ENCODE assay signal across 18 cellular contexts in the genomic region with DNA sequence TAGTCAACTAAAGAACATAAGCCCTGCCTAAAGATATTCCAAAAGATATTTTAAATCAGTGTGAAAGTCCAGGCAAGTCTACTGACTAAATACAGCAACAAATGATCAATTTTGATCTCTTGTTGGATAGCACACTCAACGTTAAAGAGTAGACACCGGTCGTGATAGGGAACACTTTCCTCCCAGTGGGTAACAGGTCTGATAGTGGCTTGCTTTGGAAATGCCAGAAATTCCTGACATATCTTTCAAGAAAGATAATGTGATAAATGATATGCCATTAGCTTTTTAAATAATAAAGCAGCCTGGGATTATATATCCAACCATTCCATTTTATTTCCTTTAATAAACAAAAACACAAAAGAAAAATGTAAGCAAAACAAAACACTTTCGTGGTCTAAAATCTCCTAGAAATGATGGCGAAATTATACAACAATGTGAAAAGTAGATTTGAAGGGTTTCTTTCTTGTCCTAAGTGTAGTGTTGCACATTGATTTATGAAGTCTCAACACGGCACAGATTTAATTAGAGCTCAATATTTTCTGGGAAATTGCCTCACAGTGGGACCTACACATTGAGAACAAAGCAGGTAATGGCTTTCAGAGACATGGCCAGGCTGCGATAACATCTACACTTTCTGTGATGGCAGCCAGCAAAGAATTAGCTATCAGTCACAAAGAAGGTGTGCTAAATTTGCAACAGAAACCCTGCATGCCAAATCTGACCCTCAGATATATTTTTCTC.
A peak's percentile ranks its signal among the peaks of the same experiment; 100 is the strongest.
DNase-seq lines count a peak whose midpoint lies in the region; ATAC-seq, FAIRE-seq and TF ChIP-seq lines count a peak whose summit lies in the region.
"Had no signal": no experiment of that assay in that cellular context is flagged by ENCODE, and none has a peak within 500 bp of the region (broad histone marks: within the 10 kb centered on the region; RNA-seq: fewer than 3 reads in every experiment).

No MANE protein-coding gene starts in this region.

- H3K4me3 Mint-ChIP-seq in astrocyte (ENCODE audit: unreplicated experiment) (no peak overlapping the region), mesothelial cell of epicardium (no peak overlapping the region)
- H3K4me3 Mint-ChIP-seq: dendritic cell treated with granulocyte-macrophage colony-stimulating factor and Interleukin-4, amounts not matched to agents 40 ng/mL and 50 ng/mL, for 4 days had no signal

- H3K4me3 ChIP-seq in astrocyte (ENCODE audit: insufficient read depth, low read depth, low read length) (no peak overlapping the region), esophagus muscularis mucosa (no peak overlapping the region), tibial nerve (no peak overlapping the region)
- H3K4me3 ChIP-seq: left lung had no signal

- intact Hi-C loops in esophagus muscularis mucosa (cut with DNase I), result no loop called here

- DNase-seq in COR-L47 (lab: John Stamatoyannopoulos, UW), result peak; percentile 41
- DNase-seq in astrocyte (ENCODE audit: low read depth), result peak; percentile 26
- DNase-seq in mesothelial cell of epicardium (ENCODE audit: low spot score in 2 of 2, unreplicated experiment in 2 of 2), result no peak
- no peak for DNase-seq in esophagus muscularis mucosa (ENCODE audit: extremely low spot score)
- DNase-seq in activated naive CD4-positive, alpha-beta T cell (lab: John Stamatoyannopoulos, UW), result no peak
- DNase-seq in tibial nerve (ENCODE audit: low spot score in 2 of 2), result no peak
- DNase-seq: activated CD4-positive, CD25-positive, alpha-beta regulatory T cell treated with anti-CD3 and anti-CD28 coated beads, Interleukin-2, amount 50 U/mL, for 72 hours; DMS79; foreskin melanocyte; left lung; NCI-H748 treated with DMSO at 0.1 percent for 48 hours; PC-3; T1000 had no signal

- no peaks in the 10 kb centered on the region for H4K20me1 ChIP-seq in astrocyte (ENCODE audit: insufficient read depth, low read length)

- H3K36me3 Mint-ChIP-seq in astrocyte (ENCODE audit: low read depth, unreplicated experiment), result no peaks in the 10 kb centered on the region
- H3K36me3 Mint-ChIP-seq in mesothelial cell of epicardium, result no peaks in the 10 kb centered on the region
- H3K36me3 Mint-ChIP-seq: activated naive CD4-positive, alpha-beta T cell treated with anti-CD3 and anti-CD28 coated beads, Interleukin-2, amount 50 U/mL, for 72 hours had no signal

- TF ChIP-seq EP300 in Ishikawa (IDR thresholded peaks at IDR 0.05; ENCODE audit: borderline replicate concordance), result no peak
- TF ChIP-seq EP300 in esophagus muscularis mucosa (IDR thresholded peaks at IDR 0.05), result no peak
- TF ChIP-seq EP300 in tibial nerve (IDR thresholded peaks at IDR 0.05), result no peak

- TF ChIP-seq RAD21 in Ishikawa (IDR thresholded peaks at IDR 0.05; ENCODE audit: low read depth), result no peak

- no peaks in the 10 kb centered on the region for H3K79me2 ChIP-seq in astrocyte (ENCODE audit: insufficient read depth, low read length)

- peak overlapping the region; percentile 21 for H3K4me2 ChIP-seq in astrocyte (ENCODE audit: low read length)

- H3K27me3 ChIP-seq in astrocyte (ENCODE audit: insufficient read depth, low read length) (no peaks in the 10 kb centered on the region), esophagus muscularis mucosa (no peaks in the 10 kb centered on the region), tibial nerve (no peaks in the 10 kb centered on the region)
- H3K27me3 ChIP-seq: brain microvascular endothelial cell, left lung had no signal

- no peaks in the 10 kb centered on the region for H3K9me3 ChIP-seq in astrocyte (ENCODE audit: insufficient read depth, low read depth, low read length)
- no peaks in the 10 kb centered on the region for H3K9me3 ChIP-seq in esophagus muscularis mucosa
- no peaks in the 10 kb centered on the region for H3K9me3 ChIP-seq in tibial nerve
- H3K9me3 ChIP-seq: left lung had no signal

- no peak for ATAC-seq in HG03565 (IDR thresholded peaks at IDR 0.05; ENCODE audit: unreplicated experiment)
- ATAC-seq: activated naive CD4-positive, alpha-beta T cell treated with anti-CD3 and anti-CD28 coated beads, Interleukin-2, amount 50 U/mL, for 72 hours had no signal

- 71% methylated on average over 7 of the region's 7 CpGs for WGBS in esophagus muscularis mucosa
- 57 to 60% methylated on average over 7 of the region's 7 CpGs for WGBS in tibial nerve, 2 donors

- no peak overlapping the region for H2AFZ ChIP-seq in astrocyte (ENCODE audit: low read depth, low read length)

- TF ChIP-seq POLR2A in esophagus muscularis mucosa (IDR thresholded peaks at IDR 0.05; ENCODE audit: low read depth) (no peak), tibial nerve (IDR thresholded peaks at IDR 0.05) (no peak)

- H3K4me1 ChIP-seq in astrocyte (ENCODE audit: insufficient read depth, low read length) (peaks cover 13% of the 10 kb centered on the region), esophagus muscularis mucosa (peaks cover 0 to 5% (median 0%) of the 10 kb centered on the region in 4 donors), tibial nerve (no peaks in the 10 kb centered on the region)
- H3K4me1 ChIP-seq: left lung had no signal

- H3K27ac Mint-ChIP-seq in astrocyte (ENCODE audit: unreplicated experiment) (peak overlapping the region; percentile 27), mesothelial cell of epicardium (peak overlapping the region; percentile 88)
- H3K27ac Mint-ChIP-seq: activated naive CD4-positive, alpha-beta T cell treated with anti-CD3 and anti-CD28 coated beads, Interleukin-2, amount 50 U/mL, for 72 hours; dendritic cell treated with granulocyte-macrophage colony-stimulating factor and Interleukin-4, amounts not matched to agents 40 ng/mL and 50 ng/mL, for 4 days had no signal

- H3K27me3 Mint-ChIP-seq in astrocyte (ENCODE audit: low read depth, unreplicated experiment), result no peaks in the 10 kb centered on the region
- peaks cover 6% of the 10 kb centered on the region for H3K27me3 Mint-ChIP-seq in mesothelial cell of epicardium (ENCODE audit: low read depth)
- H3K27me3 Mint-ChIP-seq: dendritic cell treated with granulocyte-macrophage colony-stimulating factor and Interleukin-4, amounts not matched to agents 40 ng/mL and 50 ng/mL, for 4 days had no signal

- H3K27ac ChIP-seq in astrocyte (ENCODE audit: low read depth, low read length) (no peak overlapping the region), esophagus muscularis mucosa (replicated peaks in 1 of 4) (no peak overlapping the region), tibial nerve (no peak overlapping the region)
- H3K27ac ChIP-seq: brain microvascular endothelial cell, left lung had no signal

- no peaks in the 10 kb centered on the region for H3K36me3 ChIP-seq in astrocyte (ENCODE audit: insufficient read depth, low read length)
- H3K36me3 ChIP-seq in esophagus muscularis mucosa, result no peaks in the 10 kb centered on the region
- no peaks in the 10 kb centered on the region for H3K36me3 ChIP-seq in tibial nerve
- H3K36me3 ChIP-seq: brain microvascular endothelial cell, left lung had no signal

- no peak overlapping the region for H3K9ac ChIP-seq in astrocyte (ENCODE audit: low read length)

- FAIRE-seq in astrocyte (lab: Jason Lieb, UNC), result no peak

- no peaks in the 10 kb centered on the region for H3K9me3 Mint-ChIP-seq in astrocyte (ENCODE audit: unreplicated experiment)
- H3K9me3 Mint-ChIP-seq in mesothelial cell of epicardium, result no peaks in the 10 kb centered on the region
- H3K9me3 Mint-ChIP-seq: dendritic cell treated with granulocyte-macrophage colony-stimulating factor and Interleukin-4, amounts not matched to agents 40 ng/mL and 50 ng/mL, for 4 days had no signal

- H3K4me1 Mint-ChIP-seq in astrocyte (ENCODE audit: low read depth, unreplicated experiment) (peaks cover 13% of the 10 kb centered on the region), mesothelial cell of epicardium (peaks cover 44% of the 10 kb centered on the region)

- TF ChIP-seq CTCF in astrocyte (IDR thresholded peaks at IDR 0.05; ENCODE audit: insufficient read depth, low read depth, low read length) (no peak), mesothelial cell of epicardium (IDR thresholded peaks at IDR 0.05; ENCODE audit: unreplicated experiment) (no peak), esophagus muscularis mucosa (IDR thresholded peaks at IDR 0.05) (no peak), tibial nerve (IDR thresholded peaks at IDR 0.05) (no peak)

TF ChIP-seq in Ishikawa, 13 proteins besides CTCF, POLR2A, EP300 and RAD21:
- TF ChIP-seq TCF12 (IDR thresholded peaks at IDR 0.05; ENCODE audit: low read depth), result 0 out of 2 replicates have a peak, but pooled peaks have one; percentile 15
- TF ChIP-seq EGR1 (IDR thresholded peaks at IDR 0.05), result no peak
- peak; percentile 65 for TF ChIP-seq TEAD4 (IDR thresholded peaks at IDR 0.05)
- 0 out of 2 replicates have a peak, but pooled peaks have one; percentile 22 for TF ChIP-seq NFIC (IDR thresholded peaks at IDR 0.05)

Comparison
In these comparisons a context has a peak if more than half of its experiments do, and no peak if none do; other contexts are left out.
1. DNase-seq: peak in COR-L47 (single experiment) and astrocyte (single experiment); none in mesothelial cell of epicardium (0 of 2), esophagus muscularis mucosa (single experiment), activated naive CD4-positive, alpha-beta T cell (0 of 4) and tibial nerve (0 of 2).